In the genomic region with DNA sequence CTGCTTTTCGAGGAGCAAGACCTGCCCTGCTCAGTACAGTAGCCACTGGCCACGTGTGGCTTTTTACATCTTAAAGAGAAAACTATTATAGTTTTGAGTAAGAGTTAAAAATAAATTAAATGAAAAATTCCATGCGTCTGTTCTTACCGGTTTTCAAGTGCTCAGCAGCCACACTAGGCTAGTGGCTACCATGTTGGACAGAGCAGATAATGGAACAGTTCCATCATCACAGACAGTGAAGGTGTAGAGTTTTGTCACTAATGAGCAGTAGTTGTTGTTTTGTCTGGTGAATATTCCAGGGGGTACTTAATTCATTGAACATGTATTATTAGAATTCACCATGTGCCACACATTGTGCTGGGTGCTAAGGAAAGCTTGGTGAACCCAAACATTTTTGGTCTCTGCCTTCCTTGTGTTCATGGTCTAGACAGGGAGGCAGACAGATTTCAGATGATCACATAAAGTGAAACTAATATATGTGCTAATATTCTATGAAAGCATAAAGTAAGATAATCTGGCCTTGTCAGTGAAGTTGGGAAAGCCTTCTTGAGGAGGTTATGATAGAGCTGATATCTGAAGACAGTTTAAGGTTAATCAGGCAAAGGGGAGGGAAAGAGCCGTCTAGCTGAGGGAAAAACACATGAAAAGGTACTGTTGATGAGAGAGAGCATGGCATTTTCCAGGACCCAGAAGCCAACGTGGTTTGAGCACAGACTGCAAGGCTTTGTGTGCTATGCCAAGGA, we compare ENCODE assay signal across 8 cellular contexts. TPM values are rescaled to one million over a fixed set of nuclear protein-coding genes. Genes with fewer than 3 reads are reported as not detected.
DNase-seq lines count a peak whose midpoint lies in the region; ATAC-seq and TF ChIP-seq lines count a peak whose summit lies in the region.

No MANE protein-coding gene starts in this region.

- 50% methylated on average over 5 of the region's 6 CpGs for WGBS in mesenchymal stem cell

- H2AFZ ChIP-seq in mesenchymal stem cell (ENCODE audit: low read depth, low read length): no peak overlapping the region

- H3K27ac ChIP-seq in left ventricle myocardium inferior (replicated peaks) (peak overlapping the region; percentile 96), mesenchymal stem cell (ENCODE audit: low read length, poor library complexity, severe bottlenecking) (no peak overlapping the region)

- H2BK5ac ChIP-seq in mesenchymal stem cell (ENCODE audit: low read depth, low read length, poor library complexity, severe bottlenecking): no peak overlapping the region

- H3K14ac ChIP-seq in mesenchymal stem cell (ENCODE audit: low read length in 2 of 2): no peak overlapping the region

- no peak overlapping the region for H2BK15ac ChIP-seq in mesenchymal stem cell (ENCODE audit: low read depth, poor library complexity, severe bottlenecking)

- H2AK5ac ChIP-seq in mesenchymal stem cell (ENCODE audit: low read length, severe bottlenecking): no peak overlapping the region

- H3K79me1 ChIP-seq in mesenchymal stem cell (replicated peaks; ENCODE audit: low read length, poor library complexity, severe bottlenecking): peaks cover 16% of the 10 kb centered on the region

- no peak overlapping the region for H3K23ac ChIP-seq in mesenchymal stem cell (ENCODE audit: low read length in 2 of 2)

- no peak overlapping the region for H2BK120ac ChIP-seq in mesenchymal stem cell (ENCODE audit: low read depth, low read length)

- no peak overlapping the region for H4K91ac ChIP-seq in mesenchymal stem cell (ENCODE audit: low read length)

- H3K9ac ChIP-seq in adipocyte (ENCODE audit: low read length) (peak overlapping the region; percentile 87), mesenchymal stem cell (ENCODE audit: low read length) (peak overlapping the region; percentile 88)

- peak overlapping the region; percentile 89 for H3K4me3 ChIP-seq in left ventricle myocardium inferior
- peak overlapping the region; percentile 89 for H3K4me3 ChIP-seq in adipocyte (ENCODE audit: low read length)
- peak overlapping the region in 1 of 2 experiments; percentile 85 for H3K4me3 ChIP-seq in mesenchymal stem cell (ENCODE audit: insufficient read depth in 1 of 2, low read depth in 1 of 2, low read length in 2 of 2)

- H3K4me1 ChIP-seq in left ventricle myocardium inferior (peaks cover 25% of the 10 kb centered on the region), adipocyte (ENCODE audit: control insufficient read depth, insufficient read depth, low read length) (peaks cover 24% of the 10 kb centered on the region), mesenchymal stem cell (ENCODE audit: control insufficient read depth, insufficient read depth, low read depth, low read length) (no peaks in the 10 kb centered on the region)

- no peaks in the 10 kb centered on the region for H3K27me3 ChIP-seq in left ventricle myocardium inferior (ENCODE audit: low read depth)
- H3K27me3 ChIP-seq in adipocyte (replicated peaks; ENCODE audit: control insufficient read depth, insufficient read depth, low read length): no peaks in the 10 kb centered on the region
- H3K27me3 ChIP-seq in mesenchymal stem cell (ENCODE audit: control insufficient read depth in 1 of 2, insufficient read depth in 1 of 2, low read length in 2 of 2): peaks cover 0 to 11% of the 10 kb centered on the region in 2 experiments

- H3K9me3 ChIP-seq in left ventricle myocardium inferior (replicated peaks) (no peaks in the 10 kb centered on the region), adipocyte (ENCODE audit: control insufficient read depth, low read length) (no peaks in the 10 kb centered on the region), mesenchymal stem cell (ENCODE audit: control insufficient read depth, low read length) (no peaks in the 10 kb centered on the region)

- no peak overlapping the region for H4K8ac ChIP-seq in mesenchymal stem cell (ENCODE audit: low read length)

- H3K4ac ChIP-seq in mesenchymal stem cell (ENCODE audit: low read depth in 1 of 2, low read length in 2 of 2): peak overlapping the region in 1 of 2 experiments; percentile 31

- H3K18ac ChIP-seq in mesenchymal stem cell (ENCODE audit: low read depth in 1 of 2, low read length in 2 of 2): no peak overlapping the region

- H2BK12ac ChIP-seq in mesenchymal stem cell (ENCODE audit: low read length in 2 of 2): no peak overlapping the region

- no peak for TF ChIP-seq CTCF in left ventricle myocardium inferior (IDR thresholded peaks at IDR 0.05; ENCODE audit: borderline replicate concordance)

- ATAC-seq in Right ventricle myocardium superior (ENCODE audit: poor library complexity) (no peak), GM21528 (IDR thresholded peaks at IDR 0.05; ENCODE audit: low FRiP score, unreplicated experiment) (no peak), GM19455 (IDR thresholded peaks at IDR 0.05; ENCODE audit: unreplicated experiment) (no peak)

- H3K36me3 ChIP-seq in left ventricle myocardium inferior (no peaks in the 10 kb centered on the region), adipocyte (ENCODE audit: control insufficient read depth, insufficient read depth, low read length, severe bottlenecking) (no peaks in the 10 kb centered on the region), mesenchymal stem cell (ENCODE audit: control insufficient read depth in 1 of 2, insufficient read depth in 2 of 2, low read depth in 1 of 2, low read length in 2 of 2) (no peaks in the 10 kb centered on the region)

- DNase-seq in left ventricle myocardium inferior (no peak), Right ventricle myocardium superior (no peak), adipocyte (ENCODE audit: low read depth) (peak; percentile 4), mesenchymal stem cell (no peak), DMS153 treated with DMSO at 0.1 percent for 48 hours (lab: John Stamatoyannopoulos, UW; ENCODE audit: unreplicated experiment) (no peak), H4 (ENCODE audit: low spot score) (no peak)

- peak overlapping the region; percentile 98 for H3K4me2 ChIP-seq in mesenchymal stem cell (ENCODE audit: low read length, poor library complexity, severe bottlenecking)

- intact Hi-C loops in left ventricle myocardium inferior (cut with micrococcal nuclease) (no loop called here), Right ventricle myocardium superior (cut with DNase I) (no loop called here)

RNA-seq across cellular contexts. Expression of gene ALMS1, which starts 1.4 kb away (rescaled TPM):
- total RNA-seq in left ventricle myocardium inferior (7.7 TPM), Right ventricle myocardium superior (6.5 TPM)
- 2.8 TPM for polyA plus RNA-seq in mesenchymal stem cell (2013, experiment 1 of 2)
- 2.8 TPM for polyA plus RNA-seq in mesenchymal stem cell (2013, experiment 2 of 2)
- total RNA-seq in H4 (2014; rRNA removed; shearing (Covaris generic)): 6.2 and 8.3 TPM in 2 replicates
